ENCODE assay signal across 26 cellular contexts in genomic region chr2:21270083-21270491, GRCh38.
DNase-seq lines count a peak whose midpoint lies in the region; ATAC-seq and TF ChIP-seq lines count a peak whose summit lies in the region.
"Had no signal": no experiment of that assay in that cellular context is flagged by ENCODE, and none has a peak within 500 bp of the region (broad histone marks: within the 10 kb centered on the region; RNA-seq: fewer than 3 reads in every experiment).

No MANE protein-coding gene starts in this region.

- DNase-seq in heart right ventricle (no peak), left ventricle myocardium superior (no peak), right cardiac atrium (no peak), neuronal stem cell (ENCODE audit: low spot score) (peak; percentile 37), iPS-NIHi11 (ENCODE audit: low spot score) (no peak), NCI-H1417 treated with DMSO at 0.1 percent for 48 hours (lab: John Stamatoyannopoulos, UW) (no peak)
- DNase-seq in activated effector memory CD4-positive, alpha-beta T cell treated with Interleukin-2 at 50 U/mL for 16 hours = no peak
- DNase-seq: activated CD4-positive, alpha-beta T cell treated with anti-CD3 and anti-CD28 coated beads for 4 hours; activated effector memory CD4-positive, alpha-beta T cell treated with anti-CD3 and anti-CD28 coated beads, Interleukin-2, amount 50 U/mL, for 16 hours; activated naive CD8-positive, alpha-beta T cell treated with anti-CD3 and anti-CD28 coated beads for 36 hours; activated T-cell treated with anti-CD3 and anti-CD28 coated beads, Interleukin-2, amount 50 U/mL, for 1 hour; DMS79 treated with DMSO at 0.1 percent for 48 hours; GDM1; HCEC 1CT; NCI-H2107; NCI-H774; stimulated activated CD4-positive, alpha-beta T cell treated with anti-CD3 and anti-CD28 coated beads, Interleukin-4, amount 100 ng/mL, for 1 hour; stomach; T1000; trophoblast cell; WERI-Rb-1 had no signal

- H3K36me3 ChIP-seq in heart right ventricle (no peaks in the 10 kb centered on the region), neuronal stem cell (replicated peaks in 1 of 2; ENCODE audit: control insufficient read depth in 2 of 2, insufficient read depth in 2 of 2, low read length in 2 of 2) (no peaks in the 10 kb centered on the region)
- H3K36me3 ChIP-seq: neutrophil, Peyer's patch, sigmoid colon, stomach, WERI-Rb-1 had no signal

- H4K8ac ChIP-seq in neuronal stem cell (ENCODE audit: low read depth, low read length) = no peak overlapping the region

- H2AK5ac ChIP-seq in neuronal stem cell (ENCODE audit: low read depth, low read length) = no peak overlapping the region

- H3K27me3 ChIP-seq in heart right ventricle = no peaks in the 10 kb centered on the region
- no peaks in the 10 kb centered on the region for H3K27me3 ChIP-seq in right cardiac atrium (ENCODE audit: control insufficient read depth, insufficient read depth)
- no peaks in the 10 kb centered on the region for H3K27me3 ChIP-seq in neuronal stem cell (ENCODE audit: control insufficient read depth in 3 of 3, insufficient read depth in 3 of 3, low read depth in 1 of 3, low read length in 3 of 3)
- H3K27me3 ChIP-seq: ascending aorta, neutrophil, Peyer's patch, sigmoid colon, stomach had no signal

- H3K4me3 ChIP-seq in heart right ventricle (no peak overlapping the region), right cardiac atrium (ENCODE audit: low read length) (no peak overlapping the region), neuronal stem cell (ENCODE audit: low read length in 2 of 2) (no peak overlapping the region)
- H3K4me3 ChIP-seq: ascending aorta, Peyer's patch, sigmoid colon, stomach had no signal

- no peak overlapping the region for H3K9ac ChIP-seq in neuronal stem cell (ENCODE audit: low read depth, low read length, poor library complexity)

- intact Hi-C loops in heart right ventricle (cut with DNase I) (no loop called here), left ventricle myocardium superior (cut with micrococcal nuclease) (no loop called here), right cardiac atrium (cut with DNase I) (no loop called here)

- no peak overlapping the region for H3K23ac ChIP-seq in neuronal stem cell (ENCODE audit: low read depth, low read length, poor library complexity)

- no peak overlapping the region for H2BK12ac ChIP-seq in neuronal stem cell (ENCODE audit: low read length)

- H3K4me1 ChIP-seq in heart right ventricle (peaks cover 0 to 55% (median 30%) of the 10 kb centered on the region in 9 donors), right cardiac atrium (ENCODE audit: control insufficient read depth, insufficient read depth, low read length) (peaks cover 3% of the 10 kb centered on the region), neuronal stem cell (ENCODE audit: control insufficient read depth in 2 of 2, insufficient read depth in 1 of 2, low read depth in 1 of 2, low read length in 2 of 2) (peaks cover 12 to 28% of the 10 kb centered on the region in 2 donors)
- H3K4me1 ChIP-seq: ascending aorta, Peyer's patch had no signal

- H2AFZ ChIP-seq in neuronal stem cell (ENCODE audit: low read length) = no peak overlapping the region

- H2BK120ac ChIP-seq in neuronal stem cell (ENCODE audit: low read depth, low read length) = no peak overlapping the region

- peak in 1 of 8 donors; percentile 20 for ATAC-seq in heart right ventricle
- ATAC-seq in left ventricle myocardium superior = no peak
- peak in 1 of 2 donors; percentile 8 for ATAC-seq in right cardiac atrium
- ATAC-seq in GM18907 (IDR thresholded peaks at IDR 0.05; ENCODE audit: unreplicated experiment) = no peak

- no peak overlapping the region for H3K4me2 ChIP-seq in neuronal stem cell (ENCODE audit: insufficient read depth, low read length, poor library complexity, severe bottlenecking)

- no peak overlapping the region for H3K18ac ChIP-seq in neuronal stem cell (ENCODE audit: low read length)

- H4K91ac ChIP-seq in neuronal stem cell (ENCODE audit: low read depth, low read length, poor library complexity) = no peak overlapping the region

- no peak overlapping the region for H3K4ac ChIP-seq in neuronal stem cell (ENCODE audit: low read length)

- H3K27ac ChIP-seq in heart right ventricle = peak overlapping the region in 8 of 10 donors; percentile 30 to 81 (median 68)
- peak overlapping the region; percentile 25 for H3K27ac ChIP-seq in right cardiac atrium (ENCODE audit: low read length)
- H3K27ac ChIP-seq in neuronal stem cell (replicated peaks; ENCODE audit: low read length) = no peak overlapping the region
- H3K27ac ChIP-seq: ascending aorta, neutrophil, Peyer's patch, WERI-Rb-1 had no signal

- 42 to 54% methylated on average over 2 of the region's 2 CpGs for WGBS in heart right ventricle, 2 donors
- 33% methylated on average over 2 of the region's 2 CpGs for WGBS in right cardiac atrium
- no CpG with 5 or more reads among the region's 2 CpGs for WGBS in neuronal stem cell (ENCODE audit: extremely low coverage in 2 of 2, insufficient read length in 2 of 2, insufficient replicate concordance in 1 of 2), 2 donors

- no peaks in the 10 kb centered on the region for H3K9me3 ChIP-seq in heart right ventricle
- H3K9me3 ChIP-seq in right cardiac atrium (ENCODE audit: control insufficient read depth, low read length) = no peaks in the 10 kb centered on the region
- H3K9me3 ChIP-seq in neuronal stem cell (replicated peaks in 1 of 2; ENCODE audit: control insufficient read depth in 2 of 2, insufficient read depth in 1 of 2, low read depth in 1 of 2, low read length in 2 of 2) = no peaks in the 10 kb centered on the region
- H3K9me3 ChIP-seq: ascending aorta, neutrophil, Peyer's patch, sigmoid colon, stomach had no signal

- H3K79me1 ChIP-seq in neuronal stem cell (ENCODE audit: low read depth, low read length) = no peaks in the 10 kb centered on the region

- no peak overlapping the region for H2BK15ac ChIP-seq in neuronal stem cell (ENCODE audit: low read length)

- no peak overlapping the region for H2BK5ac ChIP-seq in neuronal stem cell (ENCODE audit: low read length)

- no peak overlapping the region for H3K14ac ChIP-seq in neuronal stem cell (ENCODE audit: low read length)

- no peak for TF ChIP-seq CTCF in heart right ventricle (IDR thresholded peaks at IDR 0.05)
